In the genomic region with DNA sequence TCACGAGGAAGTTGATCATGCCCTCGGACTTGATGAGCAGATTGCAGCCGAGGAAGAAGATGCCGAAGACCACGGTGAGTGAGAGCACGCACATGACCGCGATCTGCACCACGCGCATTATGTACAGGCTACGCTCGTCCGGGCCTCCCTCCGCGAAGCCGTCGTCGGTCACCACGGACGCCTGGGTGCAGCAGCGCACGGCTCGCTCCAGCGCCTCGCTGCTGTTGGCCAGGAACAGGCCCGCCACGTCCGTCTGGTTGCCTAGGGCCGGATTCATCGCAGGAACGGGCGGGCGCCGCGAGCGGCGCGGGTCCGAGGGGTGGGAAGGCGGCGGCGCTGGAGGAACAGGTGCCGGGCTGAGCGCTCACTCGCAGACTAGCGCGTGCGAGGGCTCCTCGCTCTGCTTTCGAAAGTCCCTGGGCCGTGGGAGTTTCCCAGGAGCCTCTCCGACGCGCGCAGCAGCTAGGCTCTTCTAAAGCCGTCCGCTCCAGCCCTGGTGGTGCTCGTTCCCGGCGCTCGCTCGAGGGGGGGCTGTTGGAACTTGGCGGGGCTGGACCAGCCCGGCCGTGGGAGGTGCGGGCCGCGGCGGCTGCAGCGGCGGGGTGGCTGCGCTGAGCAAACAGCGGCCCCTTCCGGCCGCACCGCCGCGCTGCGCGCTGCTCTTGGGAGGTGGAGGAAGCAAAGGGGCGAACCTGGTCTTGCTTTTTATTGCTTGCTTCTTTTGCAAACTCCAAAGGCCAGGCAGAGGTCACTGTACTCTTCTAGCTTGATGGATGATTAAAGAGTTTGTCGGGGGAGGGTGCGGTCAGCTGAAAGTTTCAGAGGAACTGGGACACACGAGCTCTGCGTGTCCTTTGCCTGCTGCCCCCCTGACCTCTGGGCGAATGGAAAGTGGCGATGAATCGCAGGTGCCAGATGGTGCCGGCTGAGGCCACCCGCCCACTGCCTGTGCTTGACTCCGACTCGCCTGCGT, we compare ENCODE assay signal across 8 cellular contexts. TPM values are rescaled to one million over a fixed set of nuclear protein-coding genes. Genes with fewer than 3 reads are reported as not detected.
A peak's percentile ranks its signal among the peaks of the same experiment; 100 is the strongest.
DNase-seq lines count a peak whose midpoint lies in the region; ATAC-seq, FAIRE-seq and TF ChIP-seq lines count a peak whose summit lies in the region.

A gene (minus strand): TSS at position 474 of the 973 bp plus-strand sequence. CDS start 197 bp downstream, at position 277.

- ATAC-seq in HG02678 (IDR thresholded peaks at IDR 0.05; ENCODE audit: unreplicated experiment): peak; percentile 91
- peak; percentile 97 for ATAC-seq in left colon

- FAIRE-seq in GM12891 (lab: Jason Lieb, UNC): peak; percentile 83

- no peak for TF ChIP-seq POLR2A in GM12891 (IDR thresholded peaks at IDR 0.05; ENCODE audit: low read depth, low read length)

- H3K4me3 ChIP-seq in WI38 (ENCODE audit: low read depth, low read length): peak within 1 kb of the TSS; percentile 51

- TF ChIP-seq CTCF in WI38 (IDR thresholded peaks at IDR 0.05; ENCODE audit: low read depth, low read length): peak; percentile 70

- DNase-seq in GM12891 (ENCODE audit: insufficient read length, low spot score) (peak; percentile 60), NCI-H1436 treated with DMSO at 0.1 percent for 48 hours (lab: John Stamatoyannopoulos, UW) (peak; percentile 17), cerebellum (ENCODE audit: low spot score) (peak; percentile 56), left colon (peak; percentile 70 to 73), SIG-M5 treated with dmso at 0.1 percent for 504 hours (lab: John Stamatoyannopoulos, UW; ENCODE audit: unreplicated experiment) (no peak)
- peak; percentile 8 to 10 for DNase-seq in stimulated activated CD4-positive, alpha-beta T cell treated with anti-CD3 and anti-CD28 coated beads, Interleukin-1b, Interleukin-23, amount 100 ng/mL, for 1 hour (ENCODE audit: low read depth in 2 of 2)

- intact Hi-C loops in left colon (cut with DNase I, micrococcal nuclease): loop anchor here in 1 of 2 donors (2.0 to 10.0 kb wide), 3 partner anchors 40 to 734 kb away; no protein-coding TSS in a partner anchor

TF ChIP-seq in GM12891, 5 proteins besides CTCF, POLR2A, EP300 and RAD21:
- TF ChIP-seq PAX5 (IDR thresholded peaks at IDR 0.05; ENCODE audit: insufficient read depth, low read length, severe bottlenecking) (no peak), POU2F2 (IDR thresholded peaks at IDR 0.05; ENCODE audit: low read depth, low read length) (no peak), TAF1 (IDR thresholded peaks at IDR 0.05; ENCODE audit: low read depth, low read length) (no peak), POLR2AphosphoS5 (IDR thresholded peaks at IDR 0.05; ENCODE audit: low read depth, low read length) (no peak), SPI1 (IDR thresholded peaks at IDR 0.05; ENCODE audit: low read depth, low read length) (peak; percentile 45; the same call in 1 of the 2 replicates)

RNA-seq across cellular contexts. Expression of the gene that starts here (rescaled TPM):
- not detected for polyA plus RNA-seq in GM12891 (2012; ENCODE audit: low read depth, missing spikeins)
- 7.0 TPM for total RNA-seq in cerebellum
- total RNA-seq in left colon: under 1 TPM in 1 of 2 donors, not detected in 1; 0.98 TPM

Comparison
In these comparisons a context has a peak if more than half of its experiments do, and no peak if none do; other contexts are left out.
1. Peak in DNase-seq and ATAC-seq in left colon; RNA of the gene not detected or under 1 TPM.